Comparison of ENCODE assay signal across 1 cellular context in genomic region chr6:125962900-125963497, GRCh38.
TF ChIP-seq lines count a peak whose summit lies in the region.

No MANE protein-coding gene starts in this region.

TF ChIP-seq in SK-N-SH treated with all-trans-retinoic acid at 6 μM for 48 hours, 23 proteins besides CTCF, POLR2A, EP300 and RAD21 (continued from another document):
- TF ChIP-seq CREB5 (CRISPR knock-in tag; IDR thresholded peaks at IDR 0.05; ENCODE audit: low read depth), result no peak
- no peak for TF ChIP-seq ARNTL (CRISPR knock-in tag; IDR thresholded peaks at IDR 0.05; ENCODE audit: borderline replicate concordance, low read depth)
- TF ChIP-seq ZNF565 (CRISPR knock-in tag; conservative IDR thresholded peaks at IDR 0.05; ENCODE audit: low read depth), result no peak
- TF ChIP-seq, protein P1, sequence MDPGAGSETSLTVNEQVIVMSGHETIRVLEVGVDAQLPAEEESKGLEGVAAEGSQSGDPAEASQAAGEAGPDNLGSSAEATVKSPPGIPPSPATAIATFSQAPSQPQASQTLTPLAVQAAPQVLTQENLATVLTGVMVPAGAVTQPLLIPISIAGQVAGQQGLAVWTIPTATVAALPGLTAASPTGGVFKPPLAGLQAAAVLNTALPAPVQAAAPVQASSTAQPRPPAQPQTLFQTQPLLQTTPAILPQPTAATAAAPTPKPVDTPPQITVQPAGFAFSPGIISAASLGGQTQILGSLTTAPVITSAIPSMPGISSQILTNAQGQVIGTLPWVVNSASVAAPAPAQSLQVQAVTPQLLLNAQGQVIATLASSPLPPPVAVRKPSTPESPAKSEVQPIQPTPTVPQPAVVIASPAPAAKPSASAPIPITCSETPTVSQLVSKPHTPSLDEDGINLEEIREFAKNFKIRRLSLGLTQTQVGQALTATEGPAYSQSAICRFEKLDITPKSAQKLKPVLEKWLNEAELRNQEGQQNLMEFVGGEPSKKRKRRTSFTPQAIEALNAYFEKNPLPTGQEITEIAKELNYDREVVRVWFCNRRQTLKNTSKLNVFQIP (CRISPR knock-in tag; IDR thresholded peaks at IDR 0.05; ENCODE audit: borderline replicate concordance, low read depth), result no peak
- no peak for TF ChIP-seq ZNF70 (CRISPR knock-in tag; IDR thresholded peaks at IDR 0.05)
- TF ChIP-seq PPARA (CRISPR knock-in tag; IDR thresholded peaks at IDR 0.05; ENCODE audit: borderline replicate concordance), result no peak
- TF ChIP-seq RARB (CRISPR knock-in tag; IDR thresholded peaks at IDR 0.05), result no peak
